Comparison of ENCODE assay signal across 9 cellular contexts in genomic region chr1:244920911-244921310, GRCh38.
DNase-seq lines count a peak whose midpoint lies in the region; ATAC-seq and FAIRE-seq lines count a peak whose summit lies in the region.
"Had no signal": no experiment of that assay in that cellular context is flagged by ENCODE, and none has a peak within 500 bp of the region (broad histone marks: within the 10 kb centered on the region; RNA-seq: fewer than 3 reads in every experiment).

No MANE protein-coding gene starts in this region.

- no peaks in the 10 kb centered on the region for H3K36me3 Mint-ChIP-seq in memory B cell

- no peaks in the 10 kb centered on the region for H3K9me3 Mint-ChIP-seq in memory B cell
- H3K9me3 Mint-ChIP-seq: activated T-helper 17 cell treated with anti-CD3 and anti-CD28 coated beads, Interleukin-2, amount 50 U/mL, for 72 hours had no signal

- no peaks in the 10 kb centered on the region for H3K27me3 Mint-ChIP-seq in memory B cell

- H3K27ac Mint-ChIP-seq in memory B cell = no peak overlapping the region
- H3K27ac Mint-ChIP-seq: activated T-helper 17 cell treated with anti-CD3 and anti-CD28 coated beads, Interleukin-2, amount 50 U/mL, for 72 hours had no signal

- peaks cover 9% of the 10 kb centered on the region for H3K4me1 Mint-ChIP-seq in memory B cell

- DNase-seq in KG1 (lab: John Stamatoyannopoulos, UW) (peak; percentile 62), memory B cell (ENCODE audit: low spot score in 2 of 2) (no peak), iPS-NIHi11 (ENCODE audit: low spot score) (no peak), NCI-H510A (lab: John Stamatoyannopoulos, UW) (no peak), DMS53 treated with DMSO at 0.1 percent for 48 hours (lab: John Stamatoyannopoulos, UW; ENCODE audit: unreplicated experiment) (no peak), urothelium cell line (ENCODE audit: low spot score) (no peak)

- peak; percentile 60 for ATAC-seq in GM18870 (IDR thresholded peaks at IDR 0.05; ENCODE audit: unreplicated experiment)
- ATAC-seq in HG02610 (IDR thresholded peaks at IDR 0.05; ENCODE audit: unreplicated experiment) = peak; percentile 71
- peak; percentile 61 for ATAC-seq in memory B cell (ENCODE audit: low read depth)
- ATAC-seq: activated T-helper 17 cell treated with anti-CD3 and anti-CD28 coated beads, Interleukin-2, amount 50 U/mL, for 72 hours had no signal

- no peak for FAIRE-seq in urothelium cell line (lab: Jason Lieb, UNC)

- peak overlapping the region; percentile 12 for H3K4me3 Mint-ChIP-seq in memory B cell
- H3K4me3 Mint-ChIP-seq: activated T-helper 17 cell treated with anti-CD3 and anti-CD28 coated beads, Interleukin-2, amount 50 U/mL, for 72 hours had no signal
